In genomic region chr4:112251044-112251632, GRCh38 we compare ENCODE assay signal across 1 cellular context.
TF ChIP-seq lines count a peak whose summit lies in the region.

No MANE protein-coding gene starts in this region.

TF ChIP-seq in K562, 482 proteins besides CTCF, POLR2A, EP300 and RAD21:
- TF ChIP-seq ARID4B (CRISPR knock-in tag; IDR thresholded peaks at IDR 0.05) (no peak), RFX5 (IDR thresholded peaks at IDR 0.05; ENCODE audit: low read depth, low read length) (no peak), NFATC3 (IDR thresholded peaks at IDR 0.05) (no peak), CCNT2 (IDR thresholded peaks at IDR 0.05; ENCODE audit: borderline replicate concordance, extremely low read depth, insufficient read length, low read depth, low read length) (no peak), DDX20 (tag; IDR thresholded peaks at IDR 0.05; ENCODE audit: low read depth) (no peak), RCOR1 (IDR thresholded peaks at IDR 0.05; ENCODE audit: borderline replicate concordance in 1 of 2, low read depth in 2 of 2, low read length in 2 of 2) (no peak), ZNF239 (CRISPR knock-in tag; IDR thresholded peaks at IDR 0.05) (no peak), GMEB1 (CRISPR knock-in tag; IDR thresholded peaks at IDR 0.05) (no peak), CBX1 (IDR thresholded peaks at IDR 0.05; ENCODE audit: low read depth) (no peak)
